8 cellular contexts compared by ENCODE assay signal in genomic region chr19:7535035-7535992, GRCh38. TPM values are rescaled to one million over a fixed set of nuclear protein-coding genes. Genes with fewer than 3 reads are reported as not detected.
DNase-seq lines count a peak whose midpoint lies in the region; ATAC-seq lines count a peak whose summit lies in the region.

PNPLA6 (plus strand) TSS chr19:7535717; CDS start chr19:7535789, 72 bp downstream.

- ATAC-seq in HG03439 (IDR thresholded peaks at IDR 0.05; ENCODE audit: unreplicated experiment) (peak; percentile 74), left colon (peak; percentile 81)

- H3K27ac ChIP-seq in cingulate gyrus (ENCODE audit: low read depth, low read length) = peak within 1 kb of the TSS; percentile 97

- intact Hi-C loops in left colon (cut with DNase I, micrococcal nuclease) = loop anchor here in 1 of 2 donors (10.0 kb wide), 1 partner anchor 181 kb away; no protein-coding TSS in a partner anchor

- DNase-seq in Ammon's horn (ENCODE audit: low spot score) (peak; percentile 97), GM19238 (ENCODE audit: insufficient read length, low spot score) (peak; percentile 97), NCI-H524 (lab: John Stamatoyannopoulos, UW) (peak; percentile 88 to 96), left colon (peak; percentile 95 to 99)
- DNase-seq in activated CD4-positive, alpha-beta T cell treated with anti-CD3 and anti-CD28 coated beads for 4 hours = peak; percentile 90 to 93
- DNase-seq in stimulated activated CD4-positive, alpha-beta T cell treated with anti-CD3 and anti-CD28 coated beads, Interleukin-1b, Interleukin-23, amount 100 ng/mL, for 4 hours (ENCODE audit: low read depth in 2 of 2) = peak; percentile 85 to 94

RNA-seq across cellular contexts. Expression of gene PNPLA6, which starts in this region (rescaled TPM):
- total RNA-seq in left colon = 100 to 1,000 TPM in 1 of 2 donors, 10 to 100 TPM in 1; 87.8 to 107 TPM

Comparison
In these comparisons a context has a peak if more than half of its experiments do, and no peak if none do; other contexts are left out.
1. Peak in every context shown above with its lines: DNase-seq, ATAC-seq and H3K27ac ChIP-seq.